ENCODE assay signal across 28 cellular contexts in genomic region chr18:57025525-57025924, GRCh38.
DNase-seq lines count a peak whose midpoint lies in the region; ATAC-seq and TF ChIP-seq lines count a peak whose summit lies in the region.
"Had no signal": no experiment of that assay in that cellular context is flagged by ENCODE, and none has a peak within 500 bp of the region (broad histone marks: within the 10 kb centered on the region; RNA-seq: fewer than 3 reads in every experiment).

No MANE protein-coding gene starts in this region.

- no peak overlapping the region for H2BK12ac ChIP-seq in H9 (ENCODE audit: insufficient read length, low read depth, low read length)

- no peak overlapping the region for H3K14ac ChIP-seq in H9 (ENCODE audit: insufficient read depth, low read length)

- no peak overlapping the region for H3K4ac ChIP-seq in H9 (ENCODE audit: low read depth, low read length)

- H2AK5ac ChIP-seq in H9 (ENCODE audit: insufficient read length, low read length) = no peak overlapping the region

- H3K9me3 ChIP-seq in Karpas-422 (ENCODE audit: low read length) = no peaks in the 10 kb centered on the region
- H3K9me3 ChIP-seq in H9 (ENCODE audit: control insufficient read depth, low read depth, low read length) = no peaks in the 10 kb centered on the region
- H3K9me3 ChIP-seq: A549, HAP-1, left ventricle myocardium inferior, right atrium auricular region, SJCRH30, stomach had no signal

- no CpG with 5 or more reads among the region's 5 CpGs for WGBS in H9 (ENCODE audit: extremely low coverage, insufficient read length, low lambda C conversion rate)

- H3K4me1 ChIP-seq in foreskin keratinocyte (no peaks in the 10 kb centered on the region), Karpas-422 (ENCODE audit: low read length) (no peaks in the 10 kb centered on the region), H9 (ENCODE audit: insufficient read depth, low read length) (no peaks in the 10 kb centered on the region; the same call in 1 of the 2 replicates)
- H3K4me1 ChIP-seq: A549, left ventricle myocardium inferior, parathyroid adenoma, right atrium auricular region, stomach had no signal

- no peaks in the 10 kb centered on the region for H3K23me2 ChIP-seq in H9 (ENCODE audit: insufficient read length, low read depth, low read length, poor library complexity, severe bottlenecking)

- H3K27ac ChIP-seq in foreskin keratinocyte (no peak overlapping the region), Karpas-422 (ENCODE audit: low read length) (no peak overlapping the region), H9 (ENCODE audit: insufficient read length, low read depth, low read length) (no peak overlapping the region)
- H3K27ac ChIP-seq: A549, left ventricle myocardium inferior, parathyroid adenoma, right atrium auricular region, SJCRH30, stomach had no signal

- no peak overlapping the region for H2AFZ ChIP-seq in Karpas-422 (ENCODE audit: low read length)
- H2AFZ ChIP-seq in H9 (ENCODE audit: low read length) = no peak overlapping the region
- H2AFZ ChIP-seq: parathyroid adenoma had no signal

- no peaks in the 10 kb centered on the region for H3K9me2 ChIP-seq in Karpas-422 (replicated peaks; ENCODE audit: insufficient read depth, low read length)

- no peak overlapping the region for H3T11ph ChIP-seq in H9 (ENCODE audit: low read length)

- no peak overlapping the region for H2BK5ac ChIP-seq in H9 (ENCODE audit: insufficient read length, low read length)

- H3K9ac ChIP-seq in Karpas-422 (ENCODE audit: low read length) (no peak overlapping the region), H9 (ENCODE audit: extremely low read depth, insufficient read length, low read length) (no peak overlapping the region)
- H3K9ac ChIP-seq: parathyroid adenoma had no signal

- no peak overlapping the region for H3K56ac ChIP-seq in H9 (ENCODE audit: insufficient read length, low read depth, low read length)

- H4K20me1 ChIP-seq in Karpas-422 (ENCODE audit: insufficient read depth, low read depth, low read length) (no peaks in the 10 kb centered on the region), H9 (ENCODE audit: control insufficient read depth, insufficient read depth, insufficient read length) (no peaks in the 10 kb centered on the region)

- no peak overlapping the region for H3K27ac Mint-ChIP-seq in H9
- H3K27ac Mint-ChIP-seq: activated CD4-positive, alpha-beta T cell treated with anti-CD3 and anti-CD28 coated beads, Interleukin-2, amount 10 ng/mL, durations not matched to agents 24 days and 14 days; CD4-positive, alpha-beta T cell; T-cell; WTC11 had no signal

- H2BK120ac ChIP-seq in H9 (ENCODE audit: low read depth, low read length, poor library complexity, severe bottlenecking) = no peak overlapping the region

- no peak overlapping the region for H2BK15ac ChIP-seq in H9 (ENCODE audit: low read depth, low read length)

- no peak overlapping the region for H3K18ac ChIP-seq in H9 (ENCODE audit: insufficient read length, low read depth, low read length)

- no peaks in the 10 kb centered on the region for H3K79me2 ChIP-seq in Karpas-422 (ENCODE audit: low read length)
- no peaks in the 10 kb centered on the region for H3K79me2 ChIP-seq in H9 (ENCODE audit: insufficient read depth, low read length)
- H3K79me2 ChIP-seq: parathyroid adenoma had no signal

- H3K4me2 ChIP-seq in Karpas-422 (ENCODE audit: low read depth, low read length, poor library complexity, severe bottlenecking) (no peak overlapping the region), H9 (ENCODE audit: insufficient read depth, insufficient read length, low read length) (no peak overlapping the region)
- H3K4me2 ChIP-seq: A549 had no signal

- H4K8ac ChIP-seq in H9 (replicated peaks; ENCODE audit: insufficient read length, low read depth, low read length) = no peak overlapping the region

- peak; percentile 84 for ATAC-seq in SK-N-SH treated with all-trans-retinoic acid at 6 μM for 48 hours
- peak; percentile 18 for ATAC-seq in foreskin keratinocyte
- ATAC-seq in GM18867 (IDR thresholded peaks at IDR 0.05; ENCODE audit: unreplicated experiment) = no peak
- ATAC-seq: A549; activated naive CD4-positive, alpha-beta T cell treated with anti-CD3 and anti-CD28 coated beads, Interleukin-2, amount 50 U/mL, for 72 hours; T-cell; WTC11 had no signal

- DNase-seq in A172 (ENCODE audit: low spot score) (peak; percentile 3), MV-4-11 (lab: John Stamatoyannopoulos, UW) (peak; percentile 46), foreskin keratinocyte (no peak), Karpas-422 (no peak), NCI-H1436 treated with DMSO at 0.1 percent for 48 hours (lab: John Stamatoyannopoulos, UW) (no peak), H9 (no peak)
- DNase-seq: activated CD4-positive, alpha-beta T cell treated with anti-CD3 and anti-CD28 coated beads, Interleukin-2, amount 10 ng/mL, durations not matched to agents 24 days and 14 days; activated effector memory CD4-positive, alpha-beta T cell treated with Interleukin-2 at 50 U/mL for 16 hours; activated T-cell treated with anti-CD3 and anti-CD28 coated beads, Interleukin-2, amount 50 U/mL, for 1 hour; AML-193; anterior cingulate cortex; CD4-positive, alpha-beta T cell; left ventricle myocardium inferior; mesendoderm; NCI-H1092; NCI-H1930; NCI-H526; SJCRH30; stomach; T-cell had no signal

- no peaks in the 10 kb centered on the region for H3K9me3 Mint-ChIP-seq in H9
- H3K9me3 Mint-ChIP-seq: activated CD4-positive, alpha-beta T cell treated with anti-CD3 and anti-CD28 coated beads, Interleukin-2, amount 10 ng/mL, durations not matched to agents 24 days and 14 days; activated naive CD4-positive, alpha-beta T cell treated with anti-CD3 and anti-CD28 coated beads, Interleukin-2, amount 50 U/mL, for 72 hours; CD4-positive, alpha-beta T cell; T-cell; WTC11 had no signal

- no peak overlapping the region for H3K4me3 ChIP-seq in Karpas-422 (ENCODE audit: low read length)
- H3K4me3 ChIP-seq: A549, HAP-1, left ventricle myocardium inferior, right atrium auricular region, SJCRH30, stomach had no signal

- no peak overlapping the region for H3K23ac ChIP-seq in H9 (ENCODE audit: insufficient read length, low read depth, low read length)

- H3K36me3 Mint-ChIP-seq in H9 (ENCODE audit: insufficient read depth in 1 of 3, low read depth in 3 of 3) = no peaks in the 10 kb centered on the region
- H3K36me3 Mint-ChIP-seq: WTC11 had no signal

- H3K4me1 Mint-ChIP-seq in H9 = peaks cover 0 to 3% of the 10 kb centered on the region in 2 experiments; a peak in 2 of 4 replicates
- H3K4me1 Mint-ChIP-seq: activated CD4-positive, alpha-beta T cell treated with anti-CD3 and anti-CD28 coated beads, Interleukin-2, amount 10 ng/mL, durations not matched to agents 24 days and 14 days; T-cell had no signal

- no peak overlapping the region for H4K5ac ChIP-seq in H9 (ENCODE audit: insufficient read length, low read depth, low read length)

- H3K79me1 ChIP-seq in H9 (ENCODE audit: insufficient read depth, low read depth, low read length, poor library complexity, severe bottlenecking) = no peaks in the 10 kb centered on the region

- no peak overlapping the region for H4K91ac ChIP-seq in H9 (ENCODE audit: insufficient read length, low read depth, low read length)

- H3K27me3 ChIP-seq in foreskin keratinocyte (no peaks in the 10 kb centered on the region), Karpas-422 (ENCODE audit: low read length) (no peaks in the 10 kb centered on the region), H9 (ENCODE audit: insufficient read depth, low read length) (no peaks in the 10 kb centered on the region)
- H3K27me3 ChIP-seq: right atrium auricular region, SJCRH30, stomach had no signal

- no peak overlapping the region for H3K4me3 Mint-ChIP-seq in H9
- H3K4me3 Mint-ChIP-seq: activated CD4-positive, alpha-beta T cell treated with anti-CD3 and anti-CD28 coated beads, Interleukin-2, amount 10 ng/mL, durations not matched to agents 24 days and 14 days; CD4-positive, alpha-beta T cell; T-cell; WTC11 had no signal

- no peak overlapping the region for H2BK20ac ChIP-seq in H9 (ENCODE audit: low read depth, low read length, poor library complexity, severe bottlenecking)

- H3K27me3 Mint-ChIP-seq in H9 (ENCODE audit: low read depth) = no peaks in the 10 kb centered on the region
- H3K27me3 Mint-ChIP-seq: activated CD4-positive, alpha-beta T cell treated with anti-CD3 and anti-CD28 coated beads, Interleukin-2, amount 10 ng/mL, durations not matched to agents 24 days and 14 days; CD4-positive, alpha-beta T cell; T-cell had no signal

- H3K36me3 ChIP-seq in Karpas-422 (ENCODE audit: insufficient read depth, low read length) = no peaks in the 10 kb centered on the region
- H3K36me3 ChIP-seq: HAP-1, SJCRH30 had no signal

- no peak for TF ChIP-seq CTCF in foreskin keratinocyte (conservative IDR thresholded peaks at IDR 0.05)
- no peak for TF ChIP-seq CTCF in H9 (conservative IDR thresholded peaks at IDR 0.05)

TF ChIP-seq in SK-N-SH treated with all-trans-retinoic acid at 6 μM for 48 hours, 23 proteins besides CTCF, POLR2A, EP300 and RAD21:
- TF ChIP-seq OSR1 (CRISPR knock-in tag; IDR thresholded peaks at IDR 0.05) (no peak), SNAI2 (CRISPR knock-in tag; IDR thresholded peaks at IDR 0.05) (no peak), TOX (CRISPR knock-in tag; IDR thresholded peaks at IDR 0.05; ENCODE audit: borderline replicate concordance) (peak; percentile 84), BACH2 (CRISPR knock-in tag; IDR thresholded peaks at IDR 0.05; ENCODE audit: borderline replicate concordance) (no peak), ISL1 (CRISPR knock-in tag; IDR thresholded peaks at IDR 0.05) (peak; percentile 85)

Comparison
In these comparisons a context has a peak if more than half of its experiments do, and no peak if none do; other contexts are left out.
1. DNase-seq: peak in A172 (single experiment) and MV-4-11 (single experiment); none in foreskin keratinocyte (0 of 2), Karpas-422 (single experiment), NCI-H1436 treated with DMSO at 0.1 percent for 48 hours (single experiment) and H9 (single experiment).